9 cellular contexts compared by ENCODE assay signal in genomic region chr5:171420429-171421231, GRCh38. TPM values are rescaled to one million over a fixed set of nuclear protein-coding genes. Genes with fewer than 3 reads are reported as not detected.
DNase-seq lines count a peak whose midpoint lies in the region; ATAC-seq and TF ChIP-seq lines count a peak whose summit lies in the region.
"Had no signal": no experiment of that assay in that cellular context is flagged by ENCODE, and none has a peak within 500 bp of the region (broad histone marks: within the 10 kb centered on the region; RNA-seq: fewer than 3 reads in every experiment).

No MANE protein-coding gene starts in this region.

- peaks cover 12% of the 10 kb centered on the region for H3K4me1 Mint-ChIP-seq in activated T-cell treated with anti-CD3 and anti-CD28 coated beads, Interleukin-2, amount 50 U/mL, for 4 hours (ENCODE audit: low read depth)

- peak; percentile 13 for DNase-seq in NCI-H2107 treated with DMSO at 0.1 percent for 48 hours (lab: John Stamatoyannopoulos, UW; ENCODE audit: unreplicated experiment)
- no peak for DNase-seq in NCI-H2107 (lab: John Stamatoyannopoulos, UW)
- DNase-seq in activated T-cell treated with anti-CD3 and anti-CD28 coated beads, Interleukin-2, amount 50 U/mL, for 4 hours = no peak
- peak; percentile 95 for DNase-seq in Right ventricle myocardium superior
- DNase-seq in omental fat pad (ENCODE audit: low spot score) = peak; percentile 62
- no peak for DNase-seq in GM13977 (ENCODE audit: low spot score)
- no peak for DNase-seq in NCI-H82 treated with DMSO at 0.1 percent for 48 hours (lab: John Stamatoyannopoulos, UW; ENCODE audit: unreplicated experiment)

- in situ Hi-C loops in GM13977 (cut with MboI; ENCODE audit: low pct_unique_long_range_greater_than_20kb, low sequenced_read_pairs, unreplicated experiment) = loop anchor here (25.0 kb wide), 1 partner anchor 617 kb away; no protein-coding TSS in a partner anchor

- no peaks in the 10 kb centered on the region for H3K9me3 Mint-ChIP-seq in activated T-cell treated with anti-CD3 and anti-CD28 coated beads, Interleukin-2, amount 50 U/mL, for 4 hours

- intact Hi-C loops in Right ventricle myocardium superior (cut with DNase I) = loop anchor here (10.0 kb wide), 1 partner anchor 204 kb away; no protein-coding TSS in a partner anchor

- peak overlapping the region; percentile 77 for H3K4me3 Mint-ChIP-seq in activated T-cell treated with anti-CD3 and anti-CD28 coated beads, Interleukin-2, amount 50 U/mL, for 4 hours

- peaks cover 19% of the 10 kb centered on the region for H3K27me3 Mint-ChIP-seq in activated T-cell treated with anti-CD3 and anti-CD28 coated beads, Interleukin-2, amount 50 U/mL, for 4 hours (ENCODE audit: low read depth)

- no peak for ATAC-seq in activated T-cell treated with anti-CD3 and anti-CD28 coated beads, Interleukin-2, amount 50 U/mL, for 4 hours
- ATAC-seq in Right ventricle myocardium superior (ENCODE audit: poor library complexity) (peak; percentile 72), omental fat pad (ENCODE audit: low FRiP score) (peak; percentile 26), GM19463 (IDR thresholded peaks at IDR 0.05; ENCODE audit: unreplicated experiment) (no peak)

- H3K36me3 Mint-ChIP-seq in activated T-cell treated with anti-CD3 and anti-CD28 coated beads, Interleukin-2, amount 50 U/mL, for 4 hours (ENCODE audit: insufficient read depth) = no peaks in the 10 kb centered on the region

- TF ChIP-seq CTCF in omental fat pad (IDR thresholded peaks at IDR 0.05) = no peak
- TF ChIP-seq CTCF in GM13977 (IDR thresholded peaks at IDR 0.05; ENCODE audit: extremely low read depth, insufficient read depth, missing control alignments) = no peak

RNA-seq across cellular contexts. Expression of gene FGF18, which starts 1.2 kb away (rescaled TPM):
- 1 to 10 TPM in 2 of 3 donors, under 1 TPM in 1; 0.37 to 1.3 (median 1.0) TPM for total RNA-seq in activated T-cell treated with anti-CD3 and anti-CD28 coated beads, Interleukin-2, amount 50 U/mL, for 4 hours
- total RNA-seq in Right ventricle myocardium superior = 5.8 TPM
- 1 to 10 TPM in 3 of 4 donors, under 1 TPM in 1; 0.79 to 7.5 (median 2.1) TPM for total RNA-seq in omental fat pad
- total RNA-seq: T-helper 1 cell treated with Interleukin-12 subunit alpha and Interleukin-12 subunit beta and Interleukin-4 antibody, amounts not matched to agents 30 ng/mL and 1 ng/mL, for 36 hours had no signal

RNA-seq across cellular contexts. Expression of gene NPM1, which starts 33.0 kb away (rescaled TPM):
- total RNA-seq in activated T-cell treated with anti-CD3 and anti-CD28 coated beads, Interleukin-2, amount 50 U/mL, for 4 hours = 1,000 to 10,000 TPM; 4,555 to 4,927 (median 4,895) TPM
- total RNA-seq in Right ventricle myocardium superior = 342 TPM
- total RNA-seq in omental fat pad = 100 to 1,000 TPM; 384 to 931 (median 640) TPM

Comparison
In these comparisons a context has a peak if more than half of its experiments do, and no peak if none do; other contexts are left out.
1. DNase-seq: peak in NCI-H2107 treated with DMSO at 0.1 percent for 48 hours (single experiment), Right ventricle myocardium superior (single experiment) and omental fat pad (single experiment); none in NCI-H2107 (single experiment), activated T-cell treated with anti-CD3 and anti-CD28 coated beads, Interleukin-2, amount 50 U/mL, for 4 hours (single experiment), GM13977 (single experiment) and NCI-H82 treated with DMSO at 0.1 percent for 48 hours (single experiment).
2. ATAC-seq: peak in Right ventricle myocardium superior (single experiment) and omental fat pad (single experiment); none in activated T-cell treated with anti-CD3 and anti-CD28 coated beads, Interleukin-2, amount 50 U/mL, for 4 hours (0 of 2) and GM19463 (single experiment).
3. RNA of gene NPM1, which starts 33.0 kb away (total RNA-seq): 4,555 to 4,927 TPM in activated T-cell treated with anti-CD3 and anti-CD28 coated beads, Interleukin-2, amount 50 U/mL, for 4 hours; 384 to 931 TPM in omental fat pad and 342 TPM in Right ventricle myocardium superior (single experiment); every median in the first group is over 4 times any median in the second.